ENCODE assay signal across 8 cellular contexts in genomic region chr11:95803973-95804372, GRCh38.
"Had no signal": no experiment of that assay in that cellular context is flagged by ENCODE, and none has a peak within 500 bp of the region (broad histone marks: within the 10 kb centered on the region; RNA-seq: fewer than 3 reads in every experiment).

No MANE protein-coding gene starts in this region.

- H3K4me2 ChIP-seq: GM23338, KMS-11 had no signal

- DNase-seq: H9, HCEC 1CT, KBM-7 had no signal

- FAIRE-seq: H1, H54, HTR-8/SVneo had no signal

- H2AFZ ChIP-seq: GM23338 had no signal

- H3K4me1 Mint-ChIP-seq: GM23338, H9 had no signal

- H3K27ac ChIP-seq: KMS-11 had no signal

- H3K4me3 ChIP-seq: GM23338 had no signal

- H3K27ac Mint-ChIP-seq: GM23338, H9 had no signal

- H3K4me3 Mint-ChIP-seq: GM23338, H9 had no signal

- ATAC-seq: GM23338 had no signal

- H3K9ac ChIP-seq: KMS-11 had no signal
